21 cellular contexts compared by ENCODE assay signal in genomic region chr12:111353603-111354295, GRCh38. TPM values are rescaled to one million over a fixed set of nuclear protein-coding genes. Genes with fewer than 3 reads are reported as not detected.
A peak's percentile ranks its signal among the peaks of the same experiment; 100 is the strongest.
DNase-seq lines count a peak whose midpoint lies in the region; ATAC-seq, FAIRE-seq and TF ChIP-seq lines count a peak whose summit lies in the region.
"Had no signal": no experiment of that assay in that cellular context is flagged by ENCODE, and none has a peak within 500 bp of the region (broad histone marks: within the 10 kb centered on the region; RNA-seq: fewer than 3 reads in every experiment).

No MANE protein-coding gene starts in this region.

- no peak overlapping the region for H3K4me2 ChIP-seq in H1 (ENCODE audit: insufficient read depth in 1 of 2, low read depth in 2 of 2, low read length in 2 of 2)

- no peak overlapping the region for H3K27ac ChIP-seq in HEK293 (ENCODE audit: extremely low read depth, low read depth, low read length)
- H3K27ac ChIP-seq in H1 (ENCODE audit: low read depth, low read length), result no peak overlapping the region

- CTCF ChIA-PET in HEK293 (lab: Yijun Ruan, JAX), result no interaction called here
- CTCF ChIA-PET in H1 (lab: Charles Lee; ENCODE audit: partially characterized antibody), result interaction anchor here (0.9 to 2.5 kb wide), 5 partner anchors 18 to 86 kb away, joined by 3 to 9 read pairs (median 6); no protein-coding TSS in a partner anchor

- H2AFZ ChIP-seq in H1 (ENCODE audit: low read length), result no peak overlapping the region

- H3K27me3 ChIP-seq in H1 (replicated peaks in 1 of 4; ENCODE audit: control insufficient read depth in 3 of 4, extremely low read depth in 1 of 4, insufficient read depth in 3 of 4, low read length in 3 of 4), result no peaks in the 10 kb centered on the region

- no peak overlapping the region; the same call in 1 of the 2 replicates for H2BK12ac ChIP-seq in H1 (ENCODE audit: low read depth, low read length)

- H3K79me1 ChIP-seq in H1 (ENCODE audit: low read depth, low read length), result no peaks in the 10 kb centered on the region

- H3K14ac ChIP-seq in H1 (ENCODE audit: insufficient read length), result no peak overlapping the region

- H3K23ac ChIP-seq in H1 (ENCODE audit: insufficient read length), result no peak overlapping the region

- TF ChIP-seq EP300 in H1 (IDR thresholded peaks at IDR 0.05; ENCODE audit: borderline replicate concordance in 1 of 2, low read depth in 2 of 2, low read length in 2 of 2), result no peak

- H3K9me3 ChIP-seq in HEK293 (ENCODE audit: control insufficient read depth, insufficient read depth, low read depth, low read length) (no peaks in the 10 kb centered on the region), H1 (ENCODE audit: insufficient read depth in 2 of 2, low read depth in 1 of 2, low read length in 1 of 2) (no peaks in the 10 kb centered on the region)

- H2BK15ac ChIP-seq in H1 (ENCODE audit: low read length), result no peak overlapping the region

- intact Hi-C loops in Right ventricle myocardium inferior (cut with DNase I), result no loop called here

- TF ChIP-seq CTCF in HEK293 (tag by site-specific recombination; IDR thresholded peaks at IDR 0.05) (no peak), H1 (IDR thresholded peaks at IDR 0.05; ENCODE audit: control extremely low read depth in 1 of 3, insufficient read depth in 1 of 3, low read depth in 1 of 3, low read length in 3 of 3) (no peak)

- H4K20me1 ChIP-seq in H1 (replicated peaks in 1 of 2; ENCODE audit: control insufficient read depth in 1 of 2, insufficient read depth in 2 of 2, low read length in 2 of 2), result no peaks in the 10 kb centered on the region

- no peaks in the 10 kb centered on the region for H3K4me1 ChIP-seq in HEK293 (ENCODE audit: control insufficient read depth, insufficient read depth, low read length)
- H3K4me1 ChIP-seq in H1 (replicated peaks in 1 of 4; ENCODE audit: control insufficient read depth in 3 of 4, insufficient read depth in 4 of 4, low read length in 3 of 4), result 0 out of 7 replicates have a peak, but pooled peaks cover 0 to 4% (median 0%) of the 10 kb centered on the region in 4 experiments

- H3K4me3 ChIP-seq in HEK293 (ENCODE audit: low read depth, low read length) (no peak overlapping the region), H1 (ENCODE audit: extremely low read depth in 1 of 4, insufficient read depth in 2 of 4, low read depth in 3 of 4, low read length in 4 of 4) (no peak overlapping the region)
- H3K4me3 ChIP-seq: GM12878 had no signal

- ATAC-seq in left lobe of liver, result peak; percentile 6
- ATAC-seq in HG03460 (IDR thresholded peaks at IDR 0.05; ENCODE audit: unreplicated experiment), result no peak
- ATAC-seq in Right ventricle myocardium inferior, result no peak
- ATAC-seq: GM12878 had no signal

- no peaks in the 10 kb centered on the region for H3K79me2 ChIP-seq in H1 (ENCODE audit: control insufficient read depth in 1 of 2, insufficient read depth in 2 of 2, low read length in 2 of 2)

- WGBS in H1 (ENCODE audit: extremely low coverage in 1 of 2, insufficient coverage in 1 of 2, insufficient read length in 1 of 2, insufficient replicate concordance in 2 of 2, low coverage in 1 of 2, low lambda C conversion rate in 2 of 2, missing lambda C conversion rate in 1 of 2), 2 experiments, result 80% methylated on average over 5 of the region's 5 CpGs; no CpG with 5 or more reads in 1 of the 2 experiments

- TF ChIP-seq POLR2A in H1 (IDR thresholded peaks at IDR 0.05; ENCODE audit: control extremely low read depth in 1 of 2, low read depth in 2 of 2, low read length in 2 of 2), result no peak

- no peaks in the 10 kb centered on the region; the same call in 1 of the 2 replicates for H3K23me2 ChIP-seq in H1 (ENCODE audit: low read depth, low read length)

- H2BK120ac ChIP-seq in H1 (replicated peaks; ENCODE audit: low read depth, low read length), result no peak overlapping the region

- TF ChIP-seq RAD21 in H1 (IDR thresholded peaks at IDR 0.05 in 1 of 2, conservative IDR thresholded peaks at IDR 0.05 in 1 of 2; ENCODE audit: low read depth in 2 of 2, low read length in 2 of 2), result no peak

- H3K18ac ChIP-seq in H1 (ENCODE audit: extremely low read depth, low read length), result no peak overlapping the region

- H3K9ac ChIP-seq in H1 (replicated peaks in 1 of 4; ENCODE audit: extremely low read depth in 1 of 4, low read depth in 3 of 4, low read length in 3 of 4), result no peak overlapping the region

- no peak for FAIRE-seq in H1 (lab: Jason Lieb, UNC)
- FAIRE-seq: GM12878 had no signal

- no peaks in the 10 kb centered on the region for H3K36me3 ChIP-seq in HEK293 (ENCODE audit: control insufficient read depth in 2 of 2, insufficient read depth in 1 of 2, low read length in 2 of 2)
- no peaks in the 10 kb centered on the region for H3K36me3 ChIP-seq in H1 (ENCODE audit: control insufficient read depth in 2 of 4, insufficient read depth in 4 of 4, low read length in 3 of 4)

- H2AK5ac ChIP-seq in H1 (ENCODE audit: low read depth, low read length), result no peak overlapping the region

- no peak overlapping the region for H2BK5ac ChIP-seq in H1 (ENCODE audit: low read depth, low read length)

- H4K5ac ChIP-seq in H1 (ENCODE audit: insufficient read length, low read depth, low read length), result no peak overlapping the region

- H4K91ac ChIP-seq in H1 (replicated peaks; ENCODE audit: insufficient read length, low read length), result no peak overlapping the region

- no peak overlapping the region for H3K56ac ChIP-seq in H1 (replicated peaks; ENCODE audit: insufficient read length, low read depth, low read length)

- H2BK20ac ChIP-seq in H1 (ENCODE audit: low read length), result no peak overlapping the region

- no peak overlapping the region for H3K4ac ChIP-seq in H1 (replicated peaks; ENCODE audit: insufficient read length, low read depth, low read length)

- DNase-seq in H1 (ENCODE audit: low read depth in 1 of 2, low spot score in 2 of 2), result peak in 1 of 2 experiments; percentile 55
- no peak for DNase-seq in left lobe of liver (ENCODE audit: low spot score)
- DNase-seq in NCI-H1930 (lab: John Stamatoyannopoulos, UW), result no peak
- DNase-seq in activated CD4-positive, alpha-beta T cell treated with anti-CD3 and anti-CD28 coated beads for 1 hour, result no peak
- no peak for DNase-seq in Right ventricle myocardium inferior (ENCODE audit: missing footprints)
- DNase-seq: AML-193, DMS 273 treated with DMSO at 0.1 percent for 48 hours, HCEC 1CT, KBM-7, NCI-H1105 treated with DMSO at 0.1 percent for 48 hours, NCI-H1694, NCI-H2107, NCI-H2227 treated with DMSO at 0.1 percent for 48 hours, NCI-H510A treated with DMSO at 0.1 percent for 48 hours, NCI-H82, OCI-M1, SHP77 treated with DMSO at 0.1 percent for 48 hours, T-helper 1 cell had no signal

- H4K8ac ChIP-seq in H1 (ENCODE audit: extremely low read depth, insufficient read depth, low read length), result peak overlapping the region; percentile 26; the same call in 1 of the 2 replicates

- POLR2A ChIA-PET in HEK293 (lab: Yijun Ruan, JAX) (no interaction called here), H1 (lab: Charles Lee; ENCODE audit: partially characterized antibody) (no interaction called here)

TF ChIP-seq in H1, 55 proteins besides CTCF, POLR2A, EP300 and RAD21:
- TF ChIP-seq HDAC2 (IDR thresholded peaks at IDR 0.05; ENCODE audit: borderline replicate concordance in 1 of 2, low read depth in 2 of 2, low read length in 2 of 2), result peak in 1 of 2 experiments; percentile 70; a peak in 1 of 4 replicates
- TF ChIP-seq KDM5A (IDR thresholded peaks at IDR 0.05; ENCODE audit: low read length), result no peak
- TF ChIP-seq KDM1A (IDR thresholded peaks at IDR 0.05; ENCODE audit: borderline replicate concordance, low read length), result peak; percentile 92
TF ChIP-seq in H1: peak in this region for 2.

RNA-seq across cellular contexts. Expression of gene PHETA1, which starts 15.1 kb away (rescaled TPM):
- total RNA-seq in H1 (2021; fragmentation: NEBNext Ultra II Directional; extraction: Animal tissue kit (Norgen Biotek cat#: 25700)), result 12.3 and 13.7 TPM in 2 replicates
- 5.2 and 9.7 TPM in 2 replicates for polyA plus RNA-seq in H1 (2011; rRNA removed)
- polyA plus RNA-seq in H1 (2011; cell fraction: cytosol; rRNA removed), result 7.1 TPM
- 8.6 TPM for polyA plus RNA-seq in H1 (2011; cell fraction: nucleus; rRNA removed)
- polyA plus RNA-seq in H1 (2012, experiment 1 of 2), result 5.3 to 9.2 TPM (median 8.8 TPM) in 4 replicates
- polyA plus RNA-seq in H1 (2012, experiment 2 of 2), result 12.2 TPM
- 6.6 TPM for polyA plus RNA-seq in H1 (2013, experiment 1 of 2)
- 6.6 TPM for polyA plus RNA-seq in H1 (2013, experiment 2 of 2)
- 2.0 and 2.5 TPM in 2 replicates for polyA minus RNA-seq in H1 (2011; rRNA and poly(A)+ RNA removed)
- 5.1 TPM for polyA minus RNA-seq in H1 (2011; cell fraction: cytosol; rRNA and poly(A)+ RNA removed)
- 5.7 TPM for polyA minus RNA-seq in H1 (2011; cell fraction: nucleus; rRNA and poly(A)+ RNA removed)
- total RNA-seq in left lobe of liver (9.4 TPM), Right ventricle myocardium inferior (37.4 TPM)

RNA-seq across cellular contexts. Expression of gene SH2B3, which starts 52.0 kb away (rescaled TPM):
- total RNA-seq in H1 (2021; fragmentation: NEBNext Ultra II Directional; extraction: Animal tissue kit (Norgen Biotek cat#: 25700)), result 29.8 and 34.1 TPM in 2 replicates
- 20.8 and 25.1 TPM in 2 replicates for polyA plus RNA-seq in H1 (2011; rRNA removed)
- 18.3 TPM for polyA plus RNA-seq in H1 (2011; cell fraction: cytosol; rRNA removed)
- 18.8 TPM for polyA plus RNA-seq in H1 (2011; cell fraction: nucleus; rRNA removed)
- polyA plus RNA-seq in H1 (2012, experiment 1 of 2), result 18.4 to 20.9 TPM (median 20.6 TPM) in 4 replicates
- polyA plus RNA-seq in H1 (2012, experiment 2 of 2), result 12.1 TPM
- 20.8 TPM for polyA plus RNA-seq in H1 (2013, experiment 1 of 2)
- polyA plus RNA-seq in H1 (2013, experiment 2 of 2), result 21.5 TPM
- polyA minus RNA-seq in H1 (2011; rRNA and poly(A)+ RNA removed), result 12.6 and 17.8 TPM in 2 replicates
- 19.1 TPM for polyA minus RNA-seq in H1 (2011; cell fraction: cytosol; rRNA and poly(A)+ RNA removed)
- polyA minus RNA-seq in H1 (2011; cell fraction: nucleus; rRNA and poly(A)+ RNA removed), result 14.7 TPM
- total RNA-seq in left lobe of liver (11.7 TPM), Right ventricle myocardium inferior (43.7 TPM)
